In genomic region chr4:166049036-166049435, GRCh38 we compare ENCODE assay signal across 21 cellular contexts.
"Had no signal": no experiment of that assay in that cellular context is flagged by ENCODE, and none has a peak within 500 bp of the region (broad histone marks: within the 10 kb centered on the region; RNA-seq: fewer than 3 reads in every experiment).

No MANE protein-coding gene starts in this region.

- ATAC-seq: HepG2, Panc1, PC-3, SK-N-SH treated with all-trans-retinoic acid at 6 μM for 48 hours had no signal

- H3K27ac ChIP-seq: RWPE1 had no signal

- DNase-seq: IMR-90, Kasumi-1, KG1, MM.1S, NCI-H1092 treated with DMSO at 0.1 percent for 48 hours, NCI-H1436, NCI-H1694, NCI-H187 treated with DMSO at 0.1 percent for 48 hours, NCI-H2081, NCI-H2107, NCI-H2227 treated with DMSO at 0.1 percent for 48 hours, NCI-H524, NCI-H526 treated with DMSO at 0.1 percent for 48 hours, NCI-H748 treated with DMSO at 0.1 percent for 48 hours, PC-3, SHP77, T-helper 1 cell had no signal
